27 cellular contexts compared by ENCODE assay signal in the genomic region with DNA sequence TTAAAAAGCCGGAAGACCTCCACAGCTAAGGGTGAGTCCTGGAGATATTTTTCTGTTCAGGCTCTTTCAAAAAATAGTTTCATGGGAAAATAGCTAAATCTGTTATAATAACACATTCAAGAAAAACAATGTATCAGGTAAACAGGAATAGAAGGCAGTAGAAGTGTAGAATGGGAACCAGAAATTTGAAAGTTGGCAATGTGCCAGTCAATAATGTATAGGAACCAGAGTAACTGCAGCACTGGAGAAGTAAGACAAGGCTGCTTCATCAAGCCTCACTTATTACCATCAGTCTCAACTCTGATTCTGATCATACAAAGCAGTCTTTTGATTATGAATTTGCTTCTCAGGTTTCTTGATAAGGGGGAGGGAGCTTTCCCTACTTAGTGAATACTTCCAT.
"Had no signal": no experiment of that assay in that cellular context is flagged by ENCODE, and none has a peak within 500 bp of the region (broad histone marks: within the 10 kb centered on the region; RNA-seq: fewer than 3 reads in every experiment).

No MANE protein-coding gene starts in this region.

- H3K4me3 ChIP-seq: adrenal gland, body of pancreas, esophagus muscularis mucosa, gastroesophageal sphincter had no signal

- FAIRE-seq: colon had no signal

- H3K9me3 ChIP-seq: adrenal gland, body of pancreas, esophagus muscularis mucosa, gastroesophageal sphincter had no signal

- H3K27ac ChIP-seq: adrenal gland, body of pancreas, esophagus muscularis mucosa, foreskin keratinocyte, gastroesophageal sphincter, WERI-Rb-1 had no signal

- DNase-seq: activated B cell treated with CpG ODN at 0.5 μM for 24 hours; activated CD4-positive, alpha-beta T cell treated with anti-CD3 and anti-CD28 coated beads for 48 hours; activated CD4-positive, alpha-beta T cell treated with anti-CD3 and anti-CD28 coated beads, Interleukin-2, amount 50 U/mL, for 1 hour; activated CD4-positive, alpha-beta T cell treated with anti-CD3 and anti-CD28 coated beads, Interleukin-2, amount 50 U/mL, for 48 hours; activated CD8-positive, alpha-beta memory T cell treated with anti-CD3 and anti-CD28 coated beads for 24 hours; activated CD8-positive, alpha-beta T cell treated with anti-CD3 and anti-CD28 coated beads for 36 hours; activated effector memory CD4-positive, alpha-beta T cell treated with anti-CD3 and anti-CD28 coated beads, Interleukin-2, amount 50 U/mL, for 16 hours; activated naive CD4-positive, alpha-beta T cell treated with anti-CD3 and anti-CD28 coated beads for 36 hours; activated naive CD8-positive, alpha-beta T cell treated with anti-CD3 and anti-CD28 coated beads for 36 hours; activated naive CD8-positive, alpha-beta T cell treated with anti-CD3 and anti-CD28 coated beads, Interleukin-2, amount 50 U/mL, for 24 hours; activated T-cell treated with anti-CD3 and anti-CD28 coated beads, Interleukin-2, amount 50 U/mL, for 48 hours; adrenal gland; amygdala; aorta; body of pancreas; caudate nucleus; cortex of kidney; dermis blood vessel endothelial cell; effector CD4-positive, alpha-beta T cell; effector memory CD8-positive, alpha-beta T cell; hippocampal formation; T1000; WERI-Rb-1 had no signal

- H3K27me3 ChIP-seq: adrenal gland, body of pancreas, esophagus muscularis mucosa, foreskin keratinocyte, gastroesophageal sphincter had no signal

- H3K36me3 ChIP-seq: adrenal gland, esophagus muscularis mucosa, gastroesophageal sphincter, WERI-Rb-1 had no signal

- H3K4me1 ChIP-seq: adrenal gland, body of pancreas, esophagus muscularis mucosa, foreskin keratinocyte, gastroesophageal sphincter had no signal
